17 cellular contexts compared by ENCODE assay signal in the genomic region with DNA sequence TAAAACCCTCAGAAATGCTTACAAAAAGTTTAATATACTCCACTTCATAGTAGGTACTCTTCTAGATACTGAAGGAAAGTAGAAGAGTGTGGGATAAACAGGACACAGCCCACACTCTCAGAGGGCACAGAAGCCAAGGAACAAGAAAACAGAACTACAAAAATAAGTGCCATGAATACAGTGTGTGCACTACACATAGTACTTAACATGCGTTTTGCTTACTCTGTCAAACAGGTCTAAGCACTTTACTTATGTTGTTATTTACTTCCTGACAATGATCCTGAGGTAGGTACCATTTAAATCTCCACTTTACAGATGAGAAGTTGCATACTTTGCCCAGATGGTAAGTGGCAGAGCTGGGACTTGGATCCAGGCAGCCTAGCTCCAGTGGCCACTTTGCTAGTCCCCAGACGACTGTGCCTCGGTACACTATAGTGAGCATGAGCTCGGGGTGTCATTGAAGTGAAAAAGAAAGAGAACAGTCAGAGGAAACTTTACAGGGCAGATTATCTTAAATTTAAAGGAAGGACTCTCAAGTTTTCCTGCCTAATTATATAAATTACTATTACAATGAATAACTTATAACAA.
DNase-seq lines count a peak whose midpoint lies in the region; ATAC-seq, FAIRE-seq and TF ChIP-seq lines count a peak whose summit lies in the region.
"Had no signal": no experiment of that assay in that cellular context is flagged by ENCODE, and none has a peak within 500 bp of the region (broad histone marks: within the 10 kb centered on the region; RNA-seq: fewer than 3 reads in every experiment).

No MANE protein-coding gene starts in this region.

- in situ Hi-C loops in G401 (cut with HindIII; ENCODE audit: low sequenced_read_pairs): no loop called here

- DNase-seq in NCI-H510A treated with DMSO at 0.1 percent for 48 hours (lab: John Stamatoyannopoulos, UW): peak; percentile 27
- no peak for DNase-seq in NCI-H510A (lab: John Stamatoyannopoulos, UW)
- peak; percentile 14 for DNase-seq in G401 (ENCODE audit: low spot score)
- DNase-seq in astrocyte (ENCODE audit: low read depth): no peak
- no peak for DNase-seq in upper lobe of right lung
- no peak for DNase-seq in central memory CD4-positive, alpha-beta T cell
- DNase-seq in psoas muscle: no peak
- DNase-seq: ACHN; CD4-positive, alpha-beta T cell; DMS79; GF-D8; GM23248 had no signal

- no peak for TF ChIP-seq CTCF in astrocyte (IDR thresholded peaks at IDR 0.05; ENCODE audit: insufficient read depth, low read depth, low read length)
- no peak for TF ChIP-seq CTCF in upper lobe of right lung (IDR thresholded peaks at IDR 0.05)
- TF ChIP-seq CTCF in psoas muscle (IDR thresholded peaks at IDR 0.05): no peak

- peak; percentile 48 for ATAC-seq in upper lobe of right lung
- no peak for ATAC-seq in GM21367 (IDR thresholded peaks at IDR 0.05; ENCODE audit: unreplicated experiment)
- no peak for ATAC-seq in psoas muscle

- H3K9me3 Mint-ChIP-seq in astrocyte (ENCODE audit: unreplicated experiment): peaks cover 15% of the 10 kb centered on the region

- peak; percentile 23 for FAIRE-seq in astrocyte (lab: Jason Lieb, UNC)

- no peak overlapping the region for H3K27ac Mint-ChIP-seq in astrocyte (ENCODE audit: unreplicated experiment)
- H3K27ac Mint-ChIP-seq: CD4-positive, alpha-beta T cell had no signal

- no peaks in the 10 kb centered on the region for H3K4me1 ChIP-seq in astrocyte (ENCODE audit: insufficient read depth, low read length)
- no peaks in the 10 kb centered on the region for H3K4me1 ChIP-seq in upper lobe of right lung
- H3K4me1 ChIP-seq in psoas muscle: no peaks in the 10 kb centered on the region
- H3K4me1 ChIP-seq: HAP-1 had no signal

- H3K27me3 ChIP-seq in astrocyte (ENCODE audit: insufficient read depth, low read length) (no peaks in the 10 kb centered on the region), upper lobe of right lung (no peaks in the 10 kb centered on the region), psoas muscle (ENCODE audit: insufficient read depth in 3 of 3, low read length in 2 of 3) (no peaks in the 10 kb centered on the region)

- intact Hi-C loops in upper lobe of right lung (cut with DNase I) (no loop called here), psoas muscle (cut with DNase I) (no loop called here)

- no peaks in the 10 kb centered on the region for H3K36me3 Mint-ChIP-seq in astrocyte (ENCODE audit: low read depth, unreplicated experiment)

- no peaks in the 10 kb centered on the region for H3K79me2 ChIP-seq in astrocyte (ENCODE audit: insufficient read depth, low read length)

- H3K36me3 ChIP-seq in astrocyte (ENCODE audit: insufficient read depth, low read length) (no peaks in the 10 kb centered on the region), upper lobe of right lung (no peaks in the 10 kb centered on the region), psoas muscle (ENCODE audit: insufficient read depth in 1 of 2, low read depth in 1 of 2) (no peaks in the 10 kb centered on the region)
- H3K36me3 ChIP-seq: HAP-1 had no signal

- WGBS in psoas muscle, 3 donors: 83 to 90% (median 90%) methylated on average over 4 of the region's 4 CpGs

- H3K9me3 ChIP-seq in astrocyte (ENCODE audit: insufficient read depth, low read depth, low read length) (no peaks in the 10 kb centered on the region), upper lobe of right lung (no peaks in the 10 kb centered on the region), psoas muscle (no peaks in the 10 kb centered on the region)

- H3K27ac ChIP-seq in astrocyte (ENCODE audit: low read depth, low read length) (no peak overlapping the region), upper lobe of right lung (no peak overlapping the region), psoas muscle (no peak overlapping the region)
- H3K27ac ChIP-seq: C4-2B, GM23248, HL-60, KMS-11 had no signal

- no peaks in the 10 kb centered on the region for H3K4me1 Mint-ChIP-seq in astrocyte (ENCODE audit: low read depth, unreplicated experiment)

- no peaks in the 10 kb centered on the region for H4K20me1 ChIP-seq in astrocyte (ENCODE audit: insufficient read depth, low read length)

- H3K4me3 Mint-ChIP-seq in astrocyte (ENCODE audit: unreplicated experiment): no peak overlapping the region
- H3K4me3 Mint-ChIP-seq: CD4-positive, alpha-beta T cell had no signal

- H3K4me2 ChIP-seq in astrocyte (ENCODE audit: low read length): no peak overlapping the region
- H3K4me2 ChIP-seq: KMS-11 had no signal

- no peak overlapping the region for H3K4me3 ChIP-seq in astrocyte (ENCODE audit: insufficient read depth, low read depth, low read length)
- H3K4me3 ChIP-seq in upper lobe of right lung: no peak overlapping the region
- no peak overlapping the region for H3K4me3 ChIP-seq in psoas muscle
- H3K4me3 ChIP-seq: GM23248, HAP-1 had no signal

- H3K27me3 Mint-ChIP-seq in astrocyte (ENCODE audit: low read depth, unreplicated experiment): no peaks in the 10 kb centered on the region
- H3K27me3 Mint-ChIP-seq: CD4-positive, alpha-beta T cell had no signal

- no peak overlapping the region for H2AFZ ChIP-seq in astrocyte (ENCODE audit: low read depth, low read length)
- H2AFZ ChIP-seq: GM23248 had no signal

- no peak overlapping the region for H3K9ac ChIP-seq in astrocyte (ENCODE audit: low read length)
- H3K9ac ChIP-seq: GM23248, KMS-11 had no signal

Comparison
In these comparisons a context has a peak if more than half of its experiments do, and no peak if none do; other contexts are left out.
1. DNase-seq: peak in NCI-H510A treated with DMSO at 0.1 percent for 48 hours (single experiment) and G401 (single experiment); none in NCI-H510A (single experiment), astrocyte (single experiment), upper lobe of right lung (single experiment), central memory CD4-positive, alpha-beta T cell (single experiment) and psoas muscle (0 of 2).